ENCODE assay signal across 1 cellular context in the genomic region with DNA sequence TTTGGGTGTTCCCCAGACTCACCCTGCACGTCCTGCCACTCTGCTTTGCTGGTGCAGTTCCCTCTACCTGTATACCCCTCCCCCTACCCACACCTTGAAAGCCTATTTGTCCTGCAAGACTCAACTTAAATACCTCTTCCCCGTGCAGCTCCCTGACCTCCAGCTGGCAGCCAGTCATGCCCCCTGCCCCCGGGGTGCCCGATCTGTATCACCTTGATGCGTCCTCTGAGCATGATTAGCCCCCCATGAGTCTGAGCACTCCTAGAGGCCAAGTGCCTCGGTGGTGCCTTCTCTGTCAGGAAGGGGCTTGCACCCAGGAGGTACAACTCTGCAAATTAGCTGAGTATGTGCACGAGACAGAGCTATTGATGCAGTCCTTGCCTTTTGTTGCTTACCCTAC.
TF ChIP-seq lines count a peak whose summit lies in the region.

No MANE protein-coding gene starts in this region.

TF ChIP-seq in HepG2, 621 proteins besides CTCF, POLR2A, EP300 and RAD21 (continued from another document):
- TF ChIP-seq, protein P1, sequence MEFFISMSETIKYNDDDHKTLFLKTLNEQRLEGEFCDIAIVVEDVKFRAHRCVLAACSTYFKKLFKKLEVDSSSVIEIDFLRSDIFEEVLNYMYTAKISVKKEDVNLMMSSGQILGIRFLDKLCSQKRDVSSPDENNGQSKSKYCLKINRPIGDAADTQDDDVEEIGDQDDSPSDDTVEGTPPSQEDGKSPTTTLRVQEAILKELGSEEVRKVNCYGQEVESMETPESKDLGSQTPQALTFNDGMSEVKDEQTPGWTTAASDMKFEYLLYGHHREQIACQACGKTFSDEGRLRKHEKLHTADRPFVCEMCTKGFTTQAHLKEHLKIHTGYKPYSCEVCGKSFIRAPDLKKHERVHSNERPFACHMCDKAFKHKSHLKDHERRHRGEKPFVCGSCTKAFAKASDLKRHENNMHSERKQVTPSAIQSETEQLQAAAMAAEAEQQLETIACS (CRISPR knock-in tag; IDR thresholded peaks at IDR 0.05), result no peak
- no peak for TF ChIP-seq HNRNPL (IDR thresholded peaks at IDR 0.05; ENCODE audit: low read depth, low read length)
- TF ChIP-seq ZNF350 (CRISPR knock-in tag; IDR thresholded peaks at IDR 0.05; ENCODE audit: borderline replicate concordance, low read depth), result no peak
- no peak for TF ChIP-seq ZNF468 (CRISPR knock-in tag; IDR thresholded peaks at IDR 0.05)
- no peak for TF ChIP-seq EHMT2 (IDR thresholded peaks at IDR 0.05; ENCODE audit: borderline replicate concordance, low read depth, low read length)
- no peak for TF ChIP-seq NCOA2 (CRISPR knock-in tag; IDR thresholded peaks at IDR 0.05)
- no peak for TF ChIP-seq SOX13 (IDR thresholded peaks at IDR 0.05)
- TF ChIP-seq SOX13 (CRISPR knock-in tag; conservative IDR thresholded peaks at IDR 0.05 in 1 of 2, IDR thresholded peaks at IDR 0.05 in 1 of 2), result no peak
- TF ChIP-seq ZNF660 (CRISPR knock-in tag; IDR thresholded peaks at IDR 0.05; ENCODE audit: borderline replicate concordance, low read depth), result no peak
- no peak for TF ChIP-seq ZNF775 (CRISPR knock-in tag; IDR thresholded peaks at IDR 0.05; ENCODE audit: borderline replicate concordance)
- TF ChIP-seq NCOA1 (CRISPR knock-in tag; IDR thresholded peaks at IDR 0.05), result no peak
- TF ChIP-seq, protein P2, sequence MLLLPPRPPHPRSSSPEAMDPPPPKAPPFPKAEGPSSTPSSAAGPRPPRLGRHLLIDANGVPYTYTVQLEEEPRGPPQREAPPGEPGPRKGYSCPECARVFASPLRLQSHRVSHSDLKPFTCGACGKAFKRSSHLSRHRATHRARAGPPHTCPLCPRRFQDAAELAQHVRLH (CRISPR knock-in tag; IDR thresholded peaks at IDR 0.05; ENCODE audit: borderline replicate concordance, low read depth), result no peak
- TF ChIP-seq XRCC5 (optimal IDR thresholded peaks at IDR 0.05; ENCODE audit: low read length), result no peak
- TF ChIP-seq ZNF850 (CRISPR knock-in tag; conservative IDR thresholded peaks at IDR 0.05), result no peak
- TF ChIP-seq, protein P3, sequence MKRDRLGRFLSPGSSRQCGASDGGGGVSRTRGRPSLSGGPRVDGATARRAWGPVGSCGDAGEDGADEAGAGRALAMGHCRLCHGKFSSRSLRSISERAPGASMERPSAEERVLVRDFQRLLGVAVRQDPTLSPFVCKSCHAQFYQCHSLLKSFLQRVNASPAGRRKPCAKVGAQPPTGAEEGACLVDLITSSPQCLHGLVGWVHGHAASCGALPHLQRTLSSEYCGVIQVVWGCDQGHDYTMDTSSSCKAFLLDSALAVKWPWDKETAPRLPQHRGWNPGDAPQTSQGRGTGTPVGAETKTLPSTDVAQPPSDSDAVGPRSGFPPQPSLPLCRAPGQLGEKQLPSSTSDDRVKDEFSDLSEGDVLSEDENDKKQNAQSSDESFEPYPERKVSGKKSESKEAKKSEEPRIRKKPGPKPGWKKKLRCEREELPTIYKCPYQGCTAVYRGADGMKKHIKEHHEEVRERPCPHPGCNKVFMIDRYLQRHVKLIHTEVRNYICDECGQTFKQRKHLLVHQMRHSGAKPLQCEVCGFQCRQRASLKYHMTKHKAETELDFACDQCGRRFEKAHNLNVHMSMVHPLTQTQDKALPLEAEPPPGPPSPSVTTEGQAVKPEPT (CRISPR knock-in tag; IDR thresholded peaks at IDR 0.05; ENCODE audit: low read depth), result no peak
- TF ChIP-seq, protein P4, sequence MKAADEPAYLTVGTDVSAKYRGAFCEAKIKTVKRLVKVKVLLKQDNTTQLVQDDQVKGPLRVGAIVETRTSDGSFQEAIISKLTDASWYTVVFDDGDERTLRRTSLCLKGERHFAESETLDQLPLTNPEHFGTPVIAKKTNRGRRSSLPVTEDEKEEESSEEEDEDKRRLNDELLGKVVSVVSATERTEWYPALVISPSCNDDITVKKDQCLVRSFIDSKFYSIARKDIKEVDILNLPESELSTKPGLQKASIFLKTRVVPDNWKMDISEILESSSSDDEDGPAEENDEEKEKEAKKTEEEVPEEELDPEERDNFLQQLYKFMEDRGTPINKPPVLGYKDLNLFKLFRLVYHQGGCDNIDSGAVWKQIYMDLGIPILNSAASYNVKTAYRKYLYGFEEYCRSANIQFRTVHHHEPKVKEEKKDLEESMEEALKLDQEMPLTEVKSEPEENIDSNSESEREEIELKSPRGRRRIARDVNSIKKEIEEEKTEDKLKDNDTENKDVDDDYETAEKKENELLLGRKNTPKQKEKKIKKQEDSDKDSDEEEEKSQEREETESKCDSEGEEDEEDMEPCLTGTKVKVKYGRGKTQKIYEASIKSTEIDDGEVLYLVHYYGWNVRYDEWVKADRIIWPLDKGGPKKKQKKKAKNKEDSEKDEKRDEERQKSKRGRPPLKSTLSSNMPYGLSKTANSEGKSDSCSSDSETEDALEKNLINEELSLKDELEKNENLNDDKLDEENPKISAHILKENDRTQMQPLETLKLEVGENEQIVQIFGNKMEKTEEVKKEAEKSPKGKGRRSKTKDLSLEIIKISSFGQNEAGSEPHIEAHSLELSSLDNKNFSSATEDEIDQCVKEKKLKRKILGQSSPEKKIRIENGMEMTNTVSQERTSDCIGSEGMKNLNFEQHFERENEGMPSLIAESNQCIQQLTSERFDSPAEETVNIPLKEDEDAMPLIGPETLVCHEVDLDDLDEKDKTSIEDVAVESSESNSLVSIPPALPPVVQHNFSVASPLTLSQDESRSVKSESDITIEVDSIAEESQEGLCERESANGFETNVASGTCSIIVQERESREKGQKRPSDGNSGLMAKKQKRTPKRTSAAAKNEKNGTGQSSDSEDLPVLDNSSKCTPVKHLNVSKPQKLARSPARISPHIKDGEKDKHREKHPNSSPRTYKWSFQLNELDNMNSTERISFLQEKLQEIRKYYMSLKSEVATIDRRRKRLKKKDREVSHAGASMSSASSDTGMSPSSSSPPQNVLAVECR (CRISPR knock-in tag; IDR thresholded peaks at IDR 0.05; ENCODE audit: borderline replicate concordance), result no peak
